ENCODE assay signal across 8 cellular contexts in genomic region chr5:148186248-148187003, GRCh38. TPM values are rescaled to one million over a fixed set of nuclear protein-coding genes. Genes with fewer than 3 reads are reported as not detected.
A peak's percentile ranks its signal among the peaks of the same experiment; 100 is the strongest.
DNase-seq lines count a peak whose midpoint lies in the region; ATAC-seq lines count a peak whose summit lies in the region.
"Had no signal": no experiment of that assay in that cellular context is flagged by ENCODE, and none has a peak within 500 bp of the region (broad histone marks: within the 10 kb centered on the region; RNA-seq: fewer than 3 reads in every experiment).

No MANE protein-coding gene starts in this region.

- ATAC-seq in GM19455 (IDR thresholded peaks at IDR 0.05; ENCODE audit: unreplicated experiment) (peak; percentile 74), HG03432 (IDR thresholded peaks at IDR 0.05; ENCODE audit: unreplicated experiment) (peak; percentile 92)

- DNase-seq in amniotic epithelial cell (ENCODE audit: low read depth), result peak; percentile 77
- DNase-seq in renal cortical epithelial cell (ENCODE audit: low read depth), result peak; percentile 94
- DNase-seq in iPS-NIHi11 (ENCODE audit: low spot score), result no peak
- no peak for DNase-seq in GM19238 (ENCODE audit: insufficient read length, low spot score)
- DNase-seq in activated CD4-positive, alpha-beta T cell treated with anti-CD3 and anti-CD28 coated beads for 4 hours, result no peak
- DNase-seq: mesendoderm had no signal

RNA-seq across cellular contexts. Expression of gene SPINK6, which starts 16.4 kb away (rescaled TPM):
- not detected in 2 replicates for total RNA-seq in renal cortical epithelial cell

RNA-seq across cellular contexts. Expression of gene SPINK14, which starts 18.1 kb away (rescaled TPM):
- not detected in 2 replicates for total RNA-seq in renal cortical epithelial cell

RNA-seq across cellular contexts. Expression of gene MARCOL, which starts 51.9 kb away (rescaled TPM):
- not detected in 2 replicates for total RNA-seq in renal cortical epithelial cell

Comparison
In these comparisons a context has a peak if more than half of its experiments do, and no peak if none do; other contexts are left out.
1. DNase-seq: peak in amniotic epithelial cell (single experiment) and renal cortical epithelial cell (single experiment); none in iPS-NIHi11 (single experiment), GM19238 (single experiment) and activated CD4-positive, alpha-beta T cell treated with anti-CD3 and anti-CD28 coated beads for 4 hours (0 of 2).